ENCODE assay signal across 5 cellular contexts in the genomic region with DNA sequence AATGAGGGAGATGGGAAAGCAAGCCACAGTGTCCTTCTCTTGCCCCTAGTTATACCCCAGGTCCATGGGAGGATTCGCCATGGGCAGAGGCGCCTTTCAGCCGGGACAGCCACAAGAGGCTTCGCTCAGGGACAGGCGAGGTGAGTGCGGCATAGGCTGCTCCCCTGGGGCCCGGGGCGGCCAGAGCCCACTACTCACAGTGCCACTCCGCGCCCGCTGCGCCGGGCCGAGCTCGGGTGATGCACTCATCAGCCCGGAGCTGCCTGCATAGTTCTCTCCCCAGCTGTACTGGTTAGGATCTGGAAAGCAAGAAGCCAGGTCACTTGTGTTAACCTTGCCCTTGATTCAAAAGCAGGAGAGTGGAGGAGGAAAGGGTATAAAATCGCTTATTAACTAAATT. TPM values are rescaled to one million over a fixed set of nuclear protein-coding genes. Genes with fewer than 3 reads are reported as not detected.
"Had no signal": no experiment of that assay in that cellular context is flagged by ENCODE, and none has a peak within 500 bp of the region (broad histone marks: within the 10 kb centered on the region; RNA-seq: fewer than 3 reads in every experiment).

No MANE protein-coding gene starts in this region.

- DNase-seq: H9, HCEC 1CT, IMR-90 had no signal

- H3K4me2 ChIP-seq: GM23338 had no signal

- H3K4me3 ChIP-seq: GM23338, K562 had no signal

RNA-seq across cellular contexts. Expression of a gene that starts 12.1 kb away (rescaled TPM):
- total RNA-seq: H9, IMR-90, K562 had no signal

RNA-seq across cellular contexts. Expression of a gene that starts 38.2 kb away (rescaled TPM):
- total RNA-seq: GM23338 had no signal
